16 cellular contexts compared by ENCODE assay signal in genomic region chr17:44637066-44637465, GRCh38.
DNase-seq lines count a peak whose midpoint lies in the region; ATAC-seq and TF ChIP-seq lines count a peak whose summit lies in the region.
"Had no signal": no experiment of that assay in that cellular context is flagged by ENCODE, and none has a peak within 500 bp of the region (broad histone marks: within the 10 kb centered on the region; RNA-seq: fewer than 3 reads in every experiment).

No MANE protein-coding gene starts in this region.

- no peak overlapping the region for H3K27ac Mint-ChIP-seq in nephron progenitor cell
- H3K27ac Mint-ChIP-seq: CD8-positive, alpha-beta memory T cell; HFFc6 had no signal

- H3K4me1 Mint-ChIP-seq in nephron progenitor cell = peaks cover 10% of the 10 kb centered on the region
- H3K4me1 Mint-ChIP-seq: CD8-positive, alpha-beta memory T cell had no signal

- H3K36me3 Mint-ChIP-seq in nephron progenitor cell (ENCODE audit: low read depth) = no peaks in the 10 kb centered on the region
- H3K36me3 Mint-ChIP-seq: CD8-positive, alpha-beta memory T cell had no signal

- DNase-seq in NCI-H345 treated with DMSO at 0.1 percent for 48 hours (lab: John Stamatoyannopoulos, UW; ENCODE audit: unreplicated experiment) (peak; percentile 13), NCI-H345 (lab: John Stamatoyannopoulos, UW) (no peak), NCI-H69 (lab: John Stamatoyannopoulos, UW) (peak; percentile 62), choroid plexus epithelial cell (ENCODE audit: low read depth) (peak; percentile 57), smooth muscle cell of the brain vasculature (ENCODE audit: low read depth, low spot score) (peak; percentile 12), hippocampal formation (lab: John Stamatoyannopoulos, UW) (no peak), nephron progenitor cell (no peak)
- DNase-seq: CD8-positive, alpha-beta memory T cell; NCI-H1092; Peyer's patch had no signal

- H3K4me3 ChIP-seq in choroid plexus epithelial cell (ENCODE audit: low read depth, low read length) = no peak overlapping the region
- H3K4me3 ChIP-seq: BLaER1 treated with 17β-estradiol and CSF1 and Interleukin-3, amounts not matched to agents 10 nM and 100 nM; GM12878; Peyer's patch; SJSA1 had no signal

- TF ChIP-seq CTCF in choroid plexus epithelial cell (conservative IDR thresholded peaks at IDR 0.05; ENCODE audit: low read depth, low read length) (no peak), nephron progenitor cell (IDR thresholded peaks at IDR 0.05) (no peak)

- H3K9me3 Mint-ChIP-seq in nephron progenitor cell = no peaks in the 10 kb centered on the region
- H3K9me3 Mint-ChIP-seq: CD8-positive, alpha-beta memory T cell; HFFc6 had no signal

- ATAC-seq in GM19395 (IDR thresholded peaks at IDR 0.05; ENCODE audit: unreplicated experiment) = no peak
- ATAC-seq: HepG2 had no signal

- peaks cover 19% of the 10 kb centered on the region for H3K27me3 Mint-ChIP-seq in nephron progenitor cell (ENCODE audit: low read depth, poor library complexity)

- no peak overlapping the region for H3K4me3 Mint-ChIP-seq in nephron progenitor cell
- H3K4me3 Mint-ChIP-seq: CD8-positive, alpha-beta memory T cell; HFFc6 had no signal

Comparison
In these comparisons a context has a peak if more than half of its experiments do, and no peak if none do; other contexts are left out.
1. DNase-seq: peak in NCI-H345 treated with DMSO at 0.1 percent for 48 hours (single experiment), NCI-H69 (single experiment), choroid plexus epithelial cell (single experiment) and smooth muscle cell of the brain vasculature (single experiment); none in NCI-H345 (single experiment), hippocampal formation (0 of 2) and nephron progenitor cell (single experiment).